ENCODE assay signal across 22 cellular contexts in the genomic region with DNA sequence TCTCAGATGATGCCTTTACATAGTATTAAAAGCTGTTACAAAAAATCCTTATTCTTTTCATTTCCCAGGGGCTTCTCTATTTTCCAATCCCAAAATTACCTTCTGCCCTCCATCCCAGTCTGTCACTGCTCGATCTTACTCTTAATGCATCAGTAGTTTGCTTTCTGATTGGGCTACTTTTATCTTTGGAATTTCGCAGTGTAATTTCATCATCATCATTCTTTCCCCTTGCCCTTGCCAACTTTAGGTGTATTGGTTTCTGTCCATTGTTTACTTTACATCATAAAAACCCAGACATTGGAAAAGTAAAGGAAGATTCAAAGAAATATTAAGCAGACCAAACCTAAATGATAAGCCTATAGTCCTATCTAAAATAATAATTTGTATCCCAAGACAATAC.
DNase-seq lines count a peak whose midpoint lies in the region; FAIRE-seq and TF ChIP-seq lines count a peak whose summit lies in the region.
"Had no signal": no experiment of that assay in that cellular context is flagged by ENCODE, and none has a peak within 500 bp of the region (broad histone marks: within the 10 kb centered on the region; RNA-seq: fewer than 3 reads in every experiment).

No MANE protein-coding gene starts in this region.

- peaks cover 4% of the 10 kb centered on the region for H3K36me3 Mint-ChIP-seq in astrocyte (ENCODE audit: low read depth, unreplicated experiment)
- H3K36me3 Mint-ChIP-seq: IgD-negative memory B cell had no signal

- H3K36me3 ChIP-seq in astrocyte (ENCODE audit: insufficient read depth, low read length) (no peaks in the 10 kb centered on the region), subcutaneous abdominal adipose tissue (ENCODE audit: control insufficient read depth in 5 of 5, insufficient read depth in 5 of 5, low read length in 5 of 5) (no peaks in the 10 kb centered on the region)
- H3K36me3 ChIP-seq: HAP-1, MG63 had no signal

- no peak overlapping the region for H3K27ac ChIP-seq in astrocyte (ENCODE audit: low read depth, low read length)
- peak overlapping the region; percentile 72 for H3K27ac ChIP-seq in subcutaneous abdominal adipose tissue (ENCODE audit: low read depth, low read length)
- H3K27ac ChIP-seq: C4-2B had no signal

- H3K27me3 ChIP-seq in astrocyte (ENCODE audit: insufficient read depth, low read length) (no peaks in the 10 kb centered on the region), subcutaneous abdominal adipose tissue (ENCODE audit: control insufficient read depth in 5 of 5, insufficient read depth in 4 of 5, low read length in 5 of 5) (no peaks in the 10 kb centered on the region)
- H3K27me3 ChIP-seq: MG63 had no signal

- H3K4me2 ChIP-seq in astrocyte (ENCODE audit: low read length): no peak overlapping the region

- FAIRE-seq in D721Med (lab: Jason Lieb, UNC) (peak; percentile 69), astrocyte (lab: Jason Lieb, UNC) (no peak)
- FAIRE-seq: G401.6 had no signal

- no peaks in the 10 kb centered on the region for H3K79me2 ChIP-seq in astrocyte (ENCODE audit: insufficient read depth, low read length)

- no peak overlapping the region for H3K9ac ChIP-seq in astrocyte (ENCODE audit: low read length)
- no peak overlapping the region for H3K9ac ChIP-seq in subcutaneous abdominal adipose tissue (ENCODE audit: low read length in 5 of 5)

- H3K4me3 ChIP-seq in astrocyte (ENCODE audit: insufficient read depth, low read depth, low read length): no peak overlapping the region
- H3K4me3 ChIP-seq in subcutaneous abdominal adipose tissue (ENCODE audit: low read depth in 1 of 5, low read length in 5 of 5): no peak overlapping the region
- H3K4me3 ChIP-seq: HAP-1, MG63 had no signal

- H2AFZ ChIP-seq in astrocyte (ENCODE audit: low read depth, low read length): no peak overlapping the region

- TF ChIP-seq CTCF in D721Med (IDR thresholded peaks at IDR 0.05; ENCODE audit: insufficient read depth, missing control alignments) (no peak), astrocyte (IDR thresholded peaks at IDR 0.05; ENCODE audit: insufficient read depth, low read depth, low read length) (no peak)

- H4K20me1 ChIP-seq in astrocyte (ENCODE audit: insufficient read depth, low read length): no peaks in the 10 kb centered on the region

- no peak for DNase-seq in D721Med (ENCODE audit: insufficient read length, low spot score)
- peak; percentile 20 for DNase-seq in astrocyte (ENCODE audit: low read depth)
- peak; percentile 61 for DNase-seq in kidney glomerular epithelial cell (lab: John Stamatoyannopoulos, UW)
- no peak for DNase-seq in NCI-H446 (lab: John Stamatoyannopoulos, UW)
- no peak for DNase-seq in NCI-H187 treated with DMSO at 0.1 percent for 48 hours (lab: John Stamatoyannopoulos, UW)
- DNase-seq in activated CD4-positive, CD25-positive, alpha-beta regulatory T cell treated with anti-CD3 and anti-CD28 coated beads, Interleukin-2, amount 50 U/mL, for 72 hours: no peak
- DNase-seq: AML-193, DMS 273 treated with DMSO at 0.1 percent for 48 hours, Karpas-422, MG63, NCI-H1048, NCI-H1436, NCI-H2029, NCI-H2171, NCI-H774, RPMI8226, SIG-M5 had no signal

- H3K9me3 Mint-ChIP-seq in astrocyte (ENCODE audit: unreplicated experiment): peaks cover 19% of the 10 kb centered on the region

- peak overlapping the region; percentile 77 for H3K27ac Mint-ChIP-seq in astrocyte (ENCODE audit: unreplicated experiment)
- H3K27ac Mint-ChIP-seq: IgD-negative memory B cell had no signal

- peaks cover 28% of the 10 kb centered on the region for H3K4me1 Mint-ChIP-seq in astrocyte (ENCODE audit: low read depth, unreplicated experiment)
- H3K4me1 Mint-ChIP-seq: IgD-negative memory B cell had no signal

- peaks cover 5% of the 10 kb centered on the region for H3K9me3 ChIP-seq in astrocyte (ENCODE audit: insufficient read depth, low read depth, low read length)
- peaks cover 0 to 6% (median 0%) of the 10 kb centered on the region in 5 donors for H3K9me3 ChIP-seq in subcutaneous abdominal adipose tissue (ENCODE audit: control insufficient read depth in 5 of 5, low read length in 5 of 5)

- no peak overlapping the region for H3K4me3 Mint-ChIP-seq in astrocyte (ENCODE audit: unreplicated experiment)
- H3K4me3 Mint-ChIP-seq: IgD-negative memory B cell had no signal

- H3K4me1 ChIP-seq in astrocyte (ENCODE audit: insufficient read depth, low read length): peaks cover 29% of the 10 kb centered on the region
- peaks cover 0 to 16% (median 12%) of the 10 kb centered on the region in 5 donors for H3K4me1 ChIP-seq in subcutaneous abdominal adipose tissue (ENCODE audit: control insufficient read depth in 5 of 5, insufficient read depth in 5 of 5, low read length in 5 of 5)

- H3K27me3 Mint-ChIP-seq in astrocyte (ENCODE audit: low read depth, unreplicated experiment): no peaks in the 10 kb centered on the region
- H3K27me3 Mint-ChIP-seq: IgD-negative memory B cell had no signal

Comparison
In these comparisons a context has a peak if more than half of its experiments do, and no peak if none do; other contexts are left out.
1. DNase-seq: peak in astrocyte (single experiment) and kidney glomerular epithelial cell (single experiment); none in D721Med (single experiment), NCI-H446 (0 of 2), NCI-H187 treated with DMSO at 0.1 percent for 48 hours (single experiment) and activated CD4-positive, CD25-positive, alpha-beta regulatory T cell treated with anti-CD3 and anti-CD28 coated beads, Interleukin-2, amount 50 U/mL, for 72 hours (single experiment).